ENCODE assay signal across 8 cellular contexts in genomic region chr10:27503498-27504006, GRCh38. TPM values are rescaled to one million over a fixed set of nuclear protein-coding genes. Genes with fewer than 3 reads are reported as not detected.
A peak's percentile ranks its signal among the peaks of the same experiment; 100 is the strongest.
DNase-seq lines count a peak whose midpoint lies in the region; ATAC-seq, FAIRE-seq and TF ChIP-seq lines count a peak whose summit lies in the region.

No MANE protein-coding gene starts in this region.

- TF ChIP-seq CTCF in AG04450 (IDR thresholded peaks at IDR 0.05; ENCODE audit: low read depth, low read length) (no peak), cardiac fibroblast (IDR thresholded peaks at IDR 0.05; ENCODE audit: low read depth, low read length) (no peak)

- CTCF ChIA-PET in AG04450 (lab: Charles Lee) = interaction anchor here (0.6 to 1.5 kb wide), 10 partner anchors 10 to 747 kb away, joined by 3 to 5 read pairs (median 4); no protein-coding TSS in a partner anchor

- DNase-seq in AG04450 (ENCODE audit: low read depth, low spot score) (no peak), cardiac fibroblast (ENCODE audit: low read depth in 2 of 2) (no peak), H54 (ENCODE audit: insufficient read length, low spot score) (no peak), RKO (ENCODE audit: low spot score) (no peak)

- H3K36me3 ChIP-seq in HUES48 (ENCODE audit: control insufficient read depth, insufficient read depth, low read length) (no peaks in the 10 kb centered on the region), muscle layer of duodenum (ENCODE audit: control insufficient read depth in 1 of 2, insufficient read depth in 2 of 2, low read length in 2 of 2) (peaks cover 0 to 10% of the 10 kb centered on the region in 2 donors)

- POLR2A ChIA-PET in AG04450 (lab: Yijun Ruan, JAX) = interaction anchor here (0.5 to 1.5 kb wide), 3 partner anchors 261 to 621 kb away, joined by 4 read pairs; partner anchors contain the start of gene YME1L1

- H3K27ac ChIP-seq in AG04450 (ENCODE audit: low read depth, low read length) = no peak overlapping the region
- H3K27ac ChIP-seq in HUES48 (ENCODE audit: low read depth, low read length) = peak overlapping the region; percentile 46
- H3K27ac ChIP-seq in muscle layer of duodenum (ENCODE audit: low read length) = peak overlapping the region; percentile 91

- FAIRE-seq in H54 (lab: Jason Lieb, UNC) = no peak

- H3K4me1 ChIP-seq in HUES48 (ENCODE audit: control insufficient read depth, insufficient read depth, low read length) = peaks cover 9% of the 10 kb centered on the region; the same call in 1 of the 2 replicates
- peaks cover 0 to 19% of the 10 kb centered on the region in 2 donors for H3K4me1 ChIP-seq in muscle layer of duodenum (ENCODE audit: control insufficient read depth in 1 of 2, insufficient read depth in 2 of 2, low read length in 2 of 2)

- ATAC-seq in GM19023 (IDR thresholded peaks at IDR 0.05; ENCODE audit: unreplicated experiment) (no peak), HG03571 (IDR thresholded peaks at IDR 0.05; ENCODE audit: unreplicated experiment) (no peak)

- no peak for TF ChIP-seq POLR2A in H54 (IDR thresholded peaks at IDR 0.05; ENCODE audit: low read depth, low read length)

- H3K9me3 ChIP-seq in AG04450 (ENCODE audit: control insufficient read depth, insufficient read depth, low read length) (no peaks in the 10 kb centered on the region; the same call in 1 of the 2 replicates), HUES48 (ENCODE audit: control insufficient read depth, insufficient read depth, low read length) (no peaks in the 10 kb centered on the region), muscle layer of duodenum (ENCODE audit: control insufficient read depth in 1 of 2, low read length in 2 of 2) (no peaks in the 10 kb centered on the region)

- peaks cover 8% of the 10 kb centered on the region for H3K27me3 ChIP-seq in AG04450 (ENCODE audit: control insufficient read depth, insufficient read depth, low read length)
- no peaks in the 10 kb centered on the region for H3K27me3 ChIP-seq in HUES48 (ENCODE audit: control insufficient read depth, insufficient read depth, low read length)
- H3K27me3 ChIP-seq in muscle layer of duodenum (ENCODE audit: low read depth, low read length) = no peaks in the 10 kb centered on the region

- H3K9ac ChIP-seq in HUES48 (ENCODE audit: low read depth, low read length) = no peak overlapping the region

- H3K4me3 ChIP-seq in AG04450 (ENCODE audit: low read depth, low read length) (peak overlapping the region; percentile 42), HUES48 (ENCODE audit: low read depth, low read length) (peak overlapping the region; percentile 93), cardiac fibroblast (replicated peaks in 1 of 2; ENCODE audit: low read depth in 2 of 2, low read length in 2 of 2) (peak overlapping the region; percentile 83 to 97), muscle layer of duodenum (ENCODE audit: low read depth in 1 of 2, low read length in 2 of 2) (peak overlapping the region; percentile 79 to 86)

RNA-seq across cellular contexts. Expression of gene RAB18, which starts 0.6 kb away (rescaled TPM):
- polyA plus RNA-seq in AG04450 (2011; rRNA removed) = 64.2 and 93.5 TPM in 2 replicates
- 15.4 and 30.5 TPM in 2 replicates for polyA minus RNA-seq in AG04450 (2011; rRNA and poly(A)+ RNA removed)

Comparison
In these comparisons a context has a peak if more than half of its experiments do, and no peak if none do; other contexts are left out.
1. H3K4me3 ChIP-seq: peak in every context shown above with its lines; median percentile 93 in HUES48; 90 in cardiac fibroblast; 82 in muscle layer of duodenum; 42 in AG04450.